In genomic region chr17:34638526-34639260, GRCh38 we compare ENCODE assay signal across 11 cellular contexts. TPM values are rescaled to one million over a fixed set of nuclear protein-coding genes. Genes with fewer than 3 reads are reported as not detected.
A peak's percentile ranks its signal among the peaks of the same experiment; 100 is the strongest.
DNase-seq lines count a peak whose midpoint lies in the region; ATAC-seq and TF ChIP-seq lines count a peak whose summit lies in the region.
"Had no signal": no experiment of that assay in that cellular context is flagged by ENCODE, and none has a peak within 500 bp of the region (broad histone marks: within the 10 kb centered on the region; RNA-seq: fewer than 3 reads in every experiment).

No MANE protein-coding gene starts in this region.

- TF ChIP-seq CTCF in C4-2B (conservative IDR thresholded peaks at IDR 0.05) = peak; percentile 71
- TF ChIP-seq CTCF in HFFc6 (IDR thresholded peaks at IDR 0.05) = peak; percentile 59
- peak in 2 of 3 experiments; percentile 14 to 27 for TF ChIP-seq CTCF in nephron (IDR thresholded peaks at IDR 0.05; ENCODE audit: unreplicated experiment in 3 of 3)

- H3K4me1 Mint-ChIP-seq in HFFc6 (ENCODE audit: low read depth) (no peaks in the 10 kb centered on the region), nephron (peaks cover 36% of the 10 kb centered on the region)
- H3K4me1 Mint-ChIP-seq in activated naive CD8-positive, alpha-beta T cell treated with anti-CD3 and anti-CD28 coated beads, Interleukin-2, amount 50 U/mL, for 24 hours = peaks cover 5% of the 10 kb centered on the region
- H3K4me1 Mint-ChIP-seq in activated CD4-positive, alpha-beta memory T cell treated with anti-CD3 and anti-CD28 coated beads, Interleukin-2, amount 10 ng/mL, durations not matched to agents 7 days and 5 days = peaks cover 7% of the 10 kb centered on the region

- H3K4me3 Mint-ChIP-seq in HFFc6 (no peak overlapping the region; the same call in 1 of the 2 replicates), nephron (no peak overlapping the region)
- H3K4me3 Mint-ChIP-seq in activated naive CD8-positive, alpha-beta T cell treated with anti-CD3 and anti-CD28 coated beads, Interleukin-2, amount 50 U/mL, for 24 hours = peak overlapping the region; percentile 67
- H3K4me3 Mint-ChIP-seq in activated CD4-positive, alpha-beta memory T cell treated with anti-CD3 and anti-CD28 coated beads, Interleukin-2, amount 10 ng/mL, durations not matched to agents 7 days and 5 days = no peak overlapping the region

- no peak overlapping the region for H3K27ac ChIP-seq in C4-2B
- H3K27ac ChIP-seq: breast epithelium had no signal

- ATAC-seq in activated naive CD8-positive, alpha-beta T cell treated with anti-CD3 and anti-CD28 coated beads, Interleukin-2, amount 50 U/mL, for 24 hours = no peak
- no peak for ATAC-seq in GM21447 (IDR thresholded peaks at IDR 0.05; ENCODE audit: unreplicated experiment)

- H3K36me3 Mint-ChIP-seq in HFFc6 (ENCODE audit: low read depth) (no peaks in the 10 kb centered on the region), nephron (ENCODE audit: low read depth) (no peaks in the 10 kb centered on the region)
- H3K36me3 Mint-ChIP-seq in activated naive CD8-positive, alpha-beta T cell treated with anti-CD3 and anti-CD28 coated beads, Interleukin-2, amount 50 U/mL, for 24 hours (ENCODE audit: low read depth) = no peaks in the 10 kb centered on the region
- H3K36me3 Mint-ChIP-seq in activated CD4-positive, alpha-beta memory T cell treated with anti-CD3 and anti-CD28 coated beads, Interleukin-2, amount 10 ng/mL, durations not matched to agents 7 days and 5 days (ENCODE audit: low read depth) = no peaks in the 10 kb centered on the region
- H3K36me3 Mint-ChIP-seq: activated naive CD4-positive, alpha-beta T cell treated with anti-CD3 and anti-CD28 coated beads, Interleukin-2, amount 10 ng/mL, durations not matched to agents 7 days and 5 days had no signal

- H3K9me3 Mint-ChIP-seq in HFFc6 (no peaks in the 10 kb centered on the region), nephron (no peaks in the 10 kb centered on the region)
- H3K9me3 Mint-ChIP-seq in activated naive CD8-positive, alpha-beta T cell treated with anti-CD3 and anti-CD28 coated beads, Interleukin-2, amount 50 U/mL, for 24 hours = no peaks in the 10 kb centered on the region
- H3K9me3 Mint-ChIP-seq in activated CD4-positive, alpha-beta memory T cell treated with anti-CD3 and anti-CD28 coated beads, Interleukin-2, amount 10 ng/mL, durations not matched to agents 7 days and 5 days = no peaks in the 10 kb centered on the region
- H3K9me3 Mint-ChIP-seq: activated naive CD4-positive, alpha-beta T cell treated with anti-CD3 and anti-CD28 coated beads, Interleukin-2, amount 10 ng/mL, durations not matched to agents 7 days and 5 days had no signal

- H3K27me3 Mint-ChIP-seq in HFFc6 (ENCODE audit: insufficient read depth) (peaks cover 16% of the 10 kb centered on the region), nephron (ENCODE audit: low read depth) (peaks cover 57% of the 10 kb centered on the region)
- H3K27me3 Mint-ChIP-seq in activated naive CD8-positive, alpha-beta T cell treated with anti-CD3 and anti-CD28 coated beads, Interleukin-2, amount 50 U/mL, for 24 hours = peaks cover 7% of the 10 kb centered on the region
- peaks cover 33% of the 10 kb centered on the region for H3K27me3 Mint-ChIP-seq in activated CD4-positive, alpha-beta memory T cell treated with anti-CD3 and anti-CD28 coated beads, Interleukin-2, amount 10 ng/mL, durations not matched to agents 7 days and 5 days

- POLR2A ChIA-PET in activated CD4-positive, alpha-beta memory T cell treated with anti-CD3 and anti-CD28 coated beads, Interleukin-2, amount 10 ng/mL, durations not matched to agents 7 days and 5 days (lab: Charles Lee) = no interaction called here

- no peak for DNase-seq in HFFc6
- no peak for DNase-seq in activated naive CD8-positive, alpha-beta T cell treated with anti-CD3 and anti-CD28 coated beads, Interleukin-2, amount 50 U/mL, for 24 hours
- DNase-seq in D341Med (ENCODE audit: low spot score) = no peak
- no peak for DNase-seq in activated CD4-positive, CD25-positive, alpha-beta regulatory T cell (lab: John Stamatoyannopoulos, UW)
- no peak for DNase-seq in activated CD4-positive, alpha-beta memory T cell treated with anti-CD3 and anti-CD28 coated beads, Interleukin-2, amount 10 ng/mL, durations not matched to agents 7 days and 5 days

- no peak overlapping the region for H3K27ac Mint-ChIP-seq in HFFc6
- no peak overlapping the region for H3K27ac Mint-ChIP-seq in activated naive CD8-positive, alpha-beta T cell treated with anti-CD3 and anti-CD28 coated beads, Interleukin-2, amount 50 U/mL, for 24 hours
- H3K27ac Mint-ChIP-seq in nephron = no peak overlapping the region
- H3K27ac Mint-ChIP-seq in activated CD4-positive, alpha-beta memory T cell treated with anti-CD3 and anti-CD28 coated beads, Interleukin-2, amount 10 ng/mL, durations not matched to agents 7 days and 5 days = no peak overlapping the region
- H3K27ac Mint-ChIP-seq: activated naive CD4-positive, alpha-beta T cell treated with anti-CD3 and anti-CD28 coated beads, Interleukin-2, amount 10 ng/mL, durations not matched to agents 7 days and 5 days had no signal

- CTCF ChIA-PET in activated CD4-positive, alpha-beta memory T cell treated with anti-CD3 and anti-CD28 coated beads, Interleukin-2, amount 10 ng/mL, durations not matched to agents 7 days and 5 days (lab: Charles Lee) = interaction anchor here (0.7 to 3.2 kb wide), 6 partner anchors 17 to 480 kb away, joined by 3 to 23 read pairs (median 4); no protein-coding TSS in a partner anchor

RNA-seq across cellular contexts. Expression of gene TMEM132E, which starts 59.3 kb away (rescaled TPM):
- total RNA-seq in HFFc6 (2021; fragmentation: NEBNext Ultra II Directional; extraction: Animal tissue kit (Norgen Biotek cat#: 25700)) = not detected
- not detected for total RNA-seq in activated CD4-positive, alpha-beta memory T cell treated with anti-CD3 and anti-CD28 coated beads, Interleukin-2, amount 10 ng/mL, durations not matched to agents 7 days and 5 days
- total RNA-seq: Right ventricle myocardium superior had no signal

Comparison
In these comparisons a context has a peak if more than half of its experiments do, and no peak if none do; other contexts are left out.
1. CTCF ChIP-seq: peak in every context shown above with its lines; median percentile 71 in C4-2B; 59 in HFFc6; 20 in nephron.